In the genomic region with DNA sequence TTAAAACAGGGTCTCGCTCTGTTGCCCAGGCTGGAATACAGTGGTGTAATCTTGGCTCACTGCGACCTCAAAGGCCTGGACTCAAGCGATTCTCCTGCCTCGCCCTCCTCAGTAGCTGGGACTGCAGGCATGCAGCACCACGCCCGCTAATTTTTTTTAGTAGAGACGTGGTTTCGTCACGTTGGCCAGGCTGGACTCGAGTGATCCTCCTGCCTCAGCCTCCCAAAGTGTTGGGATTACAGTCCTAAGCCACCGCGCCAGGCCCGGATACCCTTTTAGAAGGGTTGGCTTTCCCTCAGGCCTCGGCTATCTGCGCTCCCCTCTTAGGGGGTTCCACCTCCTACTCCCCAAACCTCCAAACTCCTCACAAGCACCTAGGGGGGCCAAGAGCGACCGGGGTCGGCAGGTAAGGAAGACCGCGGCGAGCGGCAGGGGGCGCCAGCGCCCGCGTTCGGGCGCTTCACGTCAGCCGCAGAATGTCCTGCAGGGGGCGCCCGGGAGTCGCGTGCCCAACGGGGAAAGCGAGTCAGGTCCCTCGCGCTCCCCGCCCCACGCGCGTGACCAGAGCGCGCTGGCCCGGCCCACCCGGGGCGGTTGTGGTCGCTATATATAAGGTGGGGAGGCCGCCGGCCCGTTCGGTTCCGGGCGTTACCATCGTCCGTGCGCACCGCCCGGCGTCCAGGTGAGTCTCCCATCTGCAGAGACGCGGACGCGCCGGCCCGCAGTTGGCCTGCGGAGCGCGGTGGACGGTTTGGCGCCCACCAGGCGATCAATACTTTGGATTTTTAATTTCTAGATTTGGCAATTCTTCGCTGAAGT, we compare ENCODE assay signal across 8 cellular contexts. TPM values are rescaled to one million over a fixed set of nuclear protein-coding genes. Genes with fewer than 3 reads are reported as not detected.
DNase-seq lines count a peak whose midpoint lies in the region; ATAC-seq and TF ChIP-seq lines count a peak whose summit lies in the region.

No MANE protein-coding gene starts in this region.

- peaks cover 2% of the 10 kb centered on the region for H3K4me1 Mint-ChIP-seq in activated CD4-positive, alpha-beta T cell treated with anti-CD3 and anti-CD28 coated beads for 36 hours

- POLR2A ChIA-PET in BJ (lab: Charles Lee) = no interaction called here
- POLR2A ChIA-PET in activated CD4-positive, alpha-beta T cell treated with anti-CD3 and anti-CD28 coated beads for 36 hours (lab: Charles Lee) = no interaction called here

- peak overlapping the region; percentile 36 for H3K4me3 ChIP-seq in BJ (ENCODE audit: low read depth, low read length)
- no peak overlapping the region for H3K4me3 ChIP-seq in LNCaP clone FGC (ENCODE audit: low read depth, low read length)
- H3K4me3 ChIP-seq in colonic mucosa = peak overlapping the region; percentile 46
- H3K4me3 ChIP-seq in left lung = peak overlapping the region; percentile 37 to 44

- no peak for DNase-seq in BJ (ENCODE audit: low read depth)
- peak; percentile 91 for DNase-seq in GM20000 (ENCODE audit: low spot score)
- no peak for DNase-seq in LNCaP clone FGC (ENCODE audit: low read depth)
- peak; percentile 92 for DNase-seq in activated CD4-positive, alpha-beta T cell treated with anti-CD3 and anti-CD28 coated beads for 36 hours
- DNase-seq in colonic mucosa = peak; percentile 95
- DNase-seq in left lung = peak; percentile 81 to 96
- DNase-seq in stimulated activated CD4-positive, alpha-beta T cell treated with anti-CD3 and anti-CD28 coated beads, Interleukin-4, amount 100 ng/mL, for 4 hours = peak; percentile 75 to 90

- no peaks in the 10 kb centered on the region for H3K36me3 Mint-ChIP-seq in activated CD4-positive, alpha-beta T cell treated with anti-CD3 and anti-CD28 coated beads for 36 hours (ENCODE audit: low read depth)

- CTCF ChIA-PET in BJ (lab: Yijun Ruan, JAX) = interaction anchor here (0.6 to 5.7 kb wide), 29 partner anchors 10 to 267 kb away, joined by 3 to 161 read pairs (median 4); a partner anchor contains a TSS
- CTCF ChIA-PET in activated CD4-positive, alpha-beta T cell treated with anti-CD3 and anti-CD28 coated beads for 36 hours (lab: Charles Lee) = interaction anchor here (0.7 to 3.3 kb wide), 39 partner anchors 8 to 267 kb away, joined by 3 to 93 read pairs (median 5); partner anchors contain the start of gene BLOC1S6

- no peaks in the 10 kb centered on the region for H3K9me3 Mint-ChIP-seq in activated CD4-positive, alpha-beta T cell treated with anti-CD3 and anti-CD28 coated beads for 36 hours (ENCODE audit: low read depth)

- peaks cover 5% of the 10 kb centered on the region for H3K4me1 ChIP-seq in colonic mucosa
- peaks cover 3 to 13% of the 10 kb centered on the region in 2 donors for H3K4me1 ChIP-seq in left lung

- peaks cover 7% of the 10 kb centered on the region for H3K27me3 Mint-ChIP-seq in activated CD4-positive, alpha-beta T cell treated with anti-CD3 and anti-CD28 coated beads for 36 hours

- H3K4me3 Mint-ChIP-seq in activated CD4-positive, alpha-beta T cell treated with anti-CD3 and anti-CD28 coated beads for 36 hours = peak overlapping the region; percentile 56

- H3K27me3 ChIP-seq in BJ (ENCODE audit: control insufficient read depth, insufficient read depth, low read length) (no peaks in the 10 kb centered on the region), colonic mucosa (no peaks in the 10 kb centered on the region), left lung (peaks cover 0 to 4% of the 10 kb centered on the region in 2 donors)

- H3K9me3 ChIP-seq in colonic mucosa = no peaks in the 10 kb centered on the region
- H3K9me3 ChIP-seq in left lung = no peaks in the 10 kb centered on the region

- peak; percentile 97 for ATAC-seq in activated CD4-positive, alpha-beta T cell treated with anti-CD3 and anti-CD28 coated beads for 36 hours
- peak; percentile 99 for ATAC-seq in left lung
- ATAC-seq in HG03108 (IDR thresholded peaks at IDR 0.05; ENCODE audit: unreplicated experiment) = no peak

- no peak overlapping the region for H3K27ac Mint-ChIP-seq in activated CD4-positive, alpha-beta T cell treated with anti-CD3 and anti-CD28 coated beads for 36 hours

- TF ChIP-seq CTCF in BJ (IDR thresholded peaks at IDR 0.05; ENCODE audit: insufficient read depth, low read depth, low read length) (peak; percentile 99), GM20000 (IDR thresholded peaks at IDR 0.05; ENCODE audit: extremely low read depth, missing control alignments) (peak; percentile 95), LNCaP clone FGC (IDR thresholded peaks at IDR 0.05; ENCODE audit: control insufficient read depth, extremely low read depth, insufficient read depth) (peak; percentile 66), colonic mucosa (IDR thresholded peaks at IDR 0.05) (peak; percentile 100), left lung (IDR thresholded peaks at IDR 0.05) (peak; percentile 96 to 98)

- intact Hi-C loops in activated CD4-positive, alpha-beta T cell treated with anti-CD3 and anti-CD28 coated beads for 36 hours (cut with DNase I, micrococcal nuclease) = loop anchor here (1.0 kb wide), 2 partner anchors 27 to 184 kb away; no protein-coding TSS in a partner anchor
- intact Hi-C loops in colonic mucosa (cut with DNase I) (loop anchor here (1.0 kb wide), 1 partner anchor 27 kb away; no protein-coding TSS in a partner anchor), left lung (cut with DNase I) (no loop called here)

- H3K36me3 ChIP-seq in BJ (ENCODE audit: control insufficient read depth, insufficient read depth, low read length) = no peaks in the 10 kb centered on the region
- H3K36me3 ChIP-seq in colonic mucosa = no peaks in the 10 kb centered on the region
- H3K36me3 ChIP-seq in left lung = no peaks in the 10 kb centered on the region

- peak overlapping the region; percentile 36 to 77 for H3K9ac ChIP-seq in colonic mucosa (ENCODE audit: low read depth in 2 of 2, low read length in 2 of 2)

- H3K27ac ChIP-seq in colonic mucosa (peak overlapping the region; percentile 78), left lung (no peak overlapping the region)

RNA-seq across cellular contexts. Expression of gene GATM, which starts 51.8 kb away (rescaled TPM):
- polyA plus RNA-seq in BJ (2011; rRNA removed) = 0.10 and 0.17 TPM in 2 replicates
- polyA minus RNA-seq in BJ (2011; rRNA and poly(A)+ RNA removed) = 0.43 TPM in 1 of 2 replicates, not detected in the other
- 1 to 10 TPM; 2.5 to 3.4 TPM for total RNA-seq in activated CD4-positive, alpha-beta T cell treated with anti-CD3 and anti-CD28 coated beads for 36 hours
- total RNA-seq in colonic mucosa (10 to 100 TPM in 1 of 2 donors, 1 to 10 TPM in 1; 6.4 to 17.9 TPM), left lung (1 to 10 TPM; 5.4 to 6.8 TPM)

Comparison
In these comparisons a context has a peak if more than half of its experiments do, and no peak if none do; other contexts are left out.
1. DNase-seq: peak in GM20000 (single experiment), activated CD4-positive, alpha-beta T cell treated with anti-CD3 and anti-CD28 coated beads for 36 hours (single experiment), colonic mucosa (single experiment), left lung (2 of 2) and stimulated activated CD4-positive, alpha-beta T cell treated with anti-CD3 and anti-CD28 coated beads, Interleukin-4, amount 100 ng/mL, for 4 hours (2 of 2); none in BJ (single experiment) and LNCaP clone FGC (single experiment).
2. intact Hi-C loops: an anchor here in activated CD4-positive, alpha-beta T cell treated with anti-CD3 and anti-CD28 coated beads for 36 hours (1.0 kb wide) and colonic mucosa (1.0 kb wide); none called in left lung.
3. Peak in every context shown above with its lines, with median percentiles within 50 percentile points of each other: CTCF ChIP-seq.